1 cellular context compared by ENCODE assay signal in the genomic region with DNA sequence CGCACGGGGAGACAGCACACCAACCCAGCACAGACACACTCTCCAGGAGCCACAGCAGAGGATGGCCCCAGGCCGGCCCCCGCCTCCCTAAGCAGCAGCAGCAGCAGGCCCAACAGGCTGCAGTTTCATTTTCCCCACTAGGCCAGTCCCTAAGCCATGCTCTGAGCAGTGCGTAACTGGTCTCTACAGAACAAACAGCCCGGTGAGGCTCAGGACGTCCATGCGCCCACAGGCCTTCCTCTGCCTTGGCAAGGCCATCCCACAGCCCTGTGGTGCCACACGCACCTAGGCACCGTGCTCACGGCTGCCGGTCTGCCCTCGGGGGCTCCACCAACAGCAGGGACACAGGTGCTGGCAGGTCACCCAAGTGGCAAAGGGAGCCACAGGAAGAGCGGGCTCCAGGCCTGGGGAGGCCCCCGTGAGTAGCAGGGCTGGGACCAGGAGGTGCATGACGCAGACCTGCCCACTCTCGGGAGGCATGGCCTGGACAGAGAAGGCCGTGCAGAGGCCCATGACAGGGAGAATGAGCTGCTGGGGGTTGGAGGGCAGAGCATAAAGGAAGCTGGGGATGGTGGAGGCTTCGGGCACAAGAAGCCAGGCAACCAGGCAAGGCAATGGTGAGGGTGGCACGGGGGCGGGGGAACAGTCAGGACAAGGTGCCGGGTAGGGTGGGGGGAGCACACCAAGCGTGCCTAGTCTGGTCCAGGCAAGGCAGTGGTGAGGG.
TF ChIP-seq lines count a peak whose summit lies in the region.

No MANE protein-coding gene starts in this region.

TF ChIP-seq in HepG2, 621 proteins besides CTCF, POLR2A, EP300 and RAD21:
- no peak for TF ChIP-seq JARID2 (CRISPR knock-in tag; IDR thresholded peaks at IDR 0.05; ENCODE audit: insufficient replicate concordance)
- TF ChIP-seq ZNF510 (CRISPR knock-in tag; IDR thresholded peaks at IDR 0.05; ENCODE audit: low read depth), result no peak
- no peak for TF ChIP-seq FOXK2 (IDR thresholded peaks at IDR 0.05)
- no peak for TF ChIP-seq ZNF318 (CRISPR knock-in tag; IDR thresholded peaks at IDR 0.05)
- no peak for TF ChIP-seq ZNF850 (CRISPR knock-in tag; conservative IDR thresholded peaks at IDR 0.05)
- TF ChIP-seq ZNF260 (CRISPR knock-in tag; IDR thresholded peaks at IDR 0.05; ENCODE audit: borderline replicate concordance, low read depth), result no peak
- TF ChIP-seq ZNF451 (CRISPR knock-in tag; IDR thresholded peaks at IDR 0.05), result no peak
- TF ChIP-seq, protein P1, sequence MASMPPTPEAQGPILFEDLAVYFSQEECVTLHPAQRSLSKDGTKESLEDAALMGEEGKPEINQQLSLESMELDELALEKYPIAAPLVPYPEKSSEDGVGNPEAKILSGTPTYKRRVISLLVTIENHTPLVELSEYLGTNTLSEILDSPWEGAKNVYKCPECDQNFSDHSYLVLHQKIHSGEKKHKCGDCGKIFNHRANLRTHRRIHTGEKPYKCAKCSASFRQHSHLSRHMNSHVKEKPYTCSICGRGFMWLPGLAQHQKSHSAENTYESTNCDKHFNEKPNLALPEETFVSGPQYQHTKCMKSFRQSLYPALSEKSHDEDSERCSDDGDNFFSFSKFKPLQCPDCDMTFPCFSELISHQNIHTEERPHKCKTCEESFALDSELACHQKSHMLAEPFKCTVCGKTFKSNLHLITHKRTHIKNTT (CRISPR knock-in tag; IDR thresholded peaks at IDR 0.05), result no peak
- TF ChIP-seq ZNF251 (CRISPR knock-in tag; IDR thresholded peaks at IDR 0.05), result no peak
- TF ChIP-seq MLXIP (CRISPR knock-in tag; IDR thresholded peaks at IDR 0.05; ENCODE audit: borderline replicate concordance), result no peak
- no peak for TF ChIP-seq ZNF589 (CRISPR knock-in tag; conservative IDR thresholded peaks at IDR 0.05)
- TF ChIP-seq TFDP2 (CRISPR knock-in tag; IDR thresholded peaks at IDR 0.05), result no peak
- TF ChIP-seq ZSCAN31 (CRISPR knock-in tag; IDR thresholded peaks at IDR 0.05; ENCODE audit: low read depth), result no peak
- no peak for TF ChIP-seq ZSCAN29 (CRISPR knock-in tag; conservative IDR thresholded peaks at IDR 0.05)
- TF ChIP-seq TMF1 (CRISPR knock-in tag; IDR thresholded peaks at IDR 0.05; ENCODE audit: low read depth), result no peak
- TF ChIP-seq, protein P2, sequence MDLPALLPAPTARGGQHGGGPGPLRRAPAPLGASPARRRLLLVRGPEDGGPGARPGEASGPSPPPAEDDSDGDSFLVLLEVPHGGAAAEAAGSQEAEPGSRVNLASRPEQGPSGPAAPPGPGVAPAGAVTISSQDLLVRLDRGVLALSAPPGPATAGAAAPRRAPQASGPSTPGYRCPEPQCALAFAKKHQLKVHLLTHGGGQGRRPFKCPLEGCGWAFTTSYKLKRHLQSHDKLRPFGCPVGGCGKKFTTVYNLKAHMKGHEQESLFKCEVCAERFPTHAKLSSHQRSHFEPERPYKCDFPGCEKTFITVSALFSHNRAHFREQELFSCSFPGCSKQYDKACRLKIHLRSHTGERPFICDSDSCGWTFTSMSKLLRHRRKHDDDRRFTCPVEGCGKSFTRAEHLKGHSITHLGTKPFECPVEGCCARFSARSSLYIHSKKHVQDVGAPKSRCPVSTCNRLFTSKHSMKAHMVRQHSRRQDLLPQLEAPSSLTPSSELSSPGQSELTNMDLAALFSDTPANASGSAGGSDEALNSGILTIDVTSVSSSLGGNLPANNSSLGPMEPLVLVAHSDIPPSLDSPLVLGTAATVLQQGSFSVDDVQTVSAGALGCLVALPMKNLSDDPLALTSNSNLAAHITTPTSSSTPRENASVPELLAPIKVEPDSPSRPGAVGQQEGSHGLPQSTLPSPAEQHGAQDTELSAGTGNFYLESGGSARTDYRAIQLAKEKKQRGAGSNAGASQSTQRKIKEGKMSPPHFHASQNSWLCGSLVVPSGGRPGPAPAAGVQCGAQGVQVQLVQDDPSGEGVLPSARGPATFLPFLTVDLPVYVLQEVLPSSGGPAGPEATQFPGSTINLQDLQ (CRISPR knock-in tag; IDR thresholded peaks at IDR 0.05), result no peak
